Comparison of ENCODE assay signal across 25 cellular contexts in genomic region chr9:84959339-84959738, GRCh38.
"Had no signal": no experiment of that assay in that cellular context is flagged by ENCODE, and none has a peak within 500 bp of the region (broad histone marks: within the 10 kb centered on the region; RNA-seq: fewer than 3 reads in every experiment).

No MANE protein-coding gene starts in this region.

- H3K4me3 ChIP-seq: colonic mucosa, coronary artery, dorsolateral prefrontal cortex, esophagus muscularis mucosa, esophagus squamous epithelium, gastrocnemius medialis, gastroesophageal sphincter, heart left ventricle, heart right ventricle, hepatocyte had no signal

- H3K79me2 ChIP-seq: hepatocyte had no signal

- ATAC-seq: effector memory CD8-positive, alpha-beta T cell; esophagus mucosa; foreskin keratinocyte; gastrocnemius medialis; gastroesophageal sphincter; heart left ventricle; heart right ventricle had no signal

- H3K4me2 ChIP-seq: hepatocyte had no signal

- H3K4me1 ChIP-seq: colonic mucosa, esophagus squamous epithelium, foreskin keratinocyte, gastrocnemius medialis, heart left ventricle had no signal

- H3K9me3 ChIP-seq: colonic mucosa, esophagus muscularis mucosa, esophagus squamous epithelium, gastrocnemius medialis, gastroesophageal sphincter, heart left ventricle, heart right ventricle had no signal

- H3K27me3 ChIP-seq: colonic mucosa, dorsolateral prefrontal cortex, esophagus muscularis mucosa, esophagus squamous epithelium, foreskin keratinocyte, gastrocnemius medialis, heart left ventricle, heart right ventricle had no signal

- H3K36me3 ChIP-seq: colonic mucosa, esophagus muscularis mucosa, esophagus squamous epithelium, gastrocnemius medialis, gastroesophageal sphincter, heart left ventricle, heart right ventricle had no signal

- DNase-seq: colonic mucosa; cortex of kidney; dermis blood vessel endothelial cell; dorsolateral prefrontal cortex; effector CD4-positive, alpha-beta T cell; effector CD8-positive, alpha-beta T cell; effector memory CD4-positive, alpha-beta T cell; effector memory CD8-positive, alpha-beta T cell; endodermal cell; erythroblast; esophagus squamous epithelium; foreskin fibroblast; foreskin keratinocyte; foreskin melanocyte; gastrocnemius medialis; glutamatergic neuron; head of caudate nucleus; heart left ventricle; heart right ventricle had no signal

- H3K27ac ChIP-seq: colonic mucosa, coronary artery, epithelial cell of prostate, esophagus muscularis mucosa, esophagus squamous epithelium, foreskin keratinocyte, gastrocnemius medialis, gastroesophageal sphincter, heart left ventricle, heart right ventricle, hepatocyte had no signal

- H2AFZ ChIP-seq: hepatocyte had no signal
